ENCODE assay signal across 2 cellular contexts in the genomic region with DNA sequence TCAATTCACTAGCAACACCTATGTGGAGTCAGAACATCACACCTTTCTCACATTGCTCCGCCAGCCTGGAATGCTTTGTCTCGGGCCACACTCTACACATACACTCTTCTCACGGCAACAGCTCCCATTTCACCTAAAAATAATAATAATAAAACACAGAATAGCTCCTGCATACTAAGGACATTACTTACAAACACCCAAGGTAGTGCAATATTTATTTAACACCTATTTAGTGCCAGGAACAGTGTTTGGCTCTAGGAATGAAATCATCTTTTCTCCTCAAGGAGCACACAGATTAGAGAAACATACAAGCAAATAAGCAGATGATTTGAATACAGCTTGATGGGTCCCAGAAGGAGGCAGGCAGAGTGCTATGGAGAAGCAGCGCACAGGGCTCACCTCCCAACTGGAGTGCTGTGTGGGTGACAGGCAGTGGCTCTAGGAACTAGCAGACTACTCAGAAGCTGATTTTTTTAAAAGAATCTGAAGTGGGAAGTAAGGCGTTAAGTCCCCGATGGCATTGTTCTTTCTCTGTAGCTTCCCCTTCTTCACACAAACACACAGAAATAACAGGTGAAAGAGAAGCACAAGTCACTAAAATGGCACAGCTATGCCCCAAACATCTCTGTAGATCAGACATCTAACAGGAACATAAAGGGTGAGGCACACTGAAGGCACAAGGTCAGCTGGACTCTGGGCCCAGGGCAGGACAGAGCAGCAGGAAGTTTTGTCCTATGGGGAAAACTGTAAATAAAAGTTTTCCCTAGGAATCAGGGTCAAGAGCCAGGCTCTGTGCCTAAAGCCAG.
TF ChIP-seq lines count a peak whose summit lies in the region.

No MANE protein-coding gene starts in this region.

TF ChIP-seq in SK-N-SH treated with all-trans-retinoic acid at 6 μM for 48 hours, 23 proteins besides CTCF, POLR2A, EP300 and RAD21 (continued from another document):
- TF ChIP-seq SNAI2 (CRISPR knock-in tag; IDR thresholded peaks at IDR 0.05) (no peak), ISL1 (CRISPR knock-in tag; IDR thresholded peaks at IDR 0.05) (no peak), TOX (CRISPR knock-in tag; IDR thresholded peaks at IDR 0.05; ENCODE audit: borderline replicate concordance) (no peak), ARNTL (CRISPR knock-in tag; IDR thresholded peaks at IDR 0.05; ENCODE audit: borderline replicate concordance, low read depth) (no peak), RARB (CRISPR knock-in tag; IDR thresholded peaks at IDR 0.05) (no peak), ESRRG (CRISPR knock-in tag; IDR thresholded peaks at IDR 0.05) (no peak)
- TF ChIP-seq, protein P1, sequence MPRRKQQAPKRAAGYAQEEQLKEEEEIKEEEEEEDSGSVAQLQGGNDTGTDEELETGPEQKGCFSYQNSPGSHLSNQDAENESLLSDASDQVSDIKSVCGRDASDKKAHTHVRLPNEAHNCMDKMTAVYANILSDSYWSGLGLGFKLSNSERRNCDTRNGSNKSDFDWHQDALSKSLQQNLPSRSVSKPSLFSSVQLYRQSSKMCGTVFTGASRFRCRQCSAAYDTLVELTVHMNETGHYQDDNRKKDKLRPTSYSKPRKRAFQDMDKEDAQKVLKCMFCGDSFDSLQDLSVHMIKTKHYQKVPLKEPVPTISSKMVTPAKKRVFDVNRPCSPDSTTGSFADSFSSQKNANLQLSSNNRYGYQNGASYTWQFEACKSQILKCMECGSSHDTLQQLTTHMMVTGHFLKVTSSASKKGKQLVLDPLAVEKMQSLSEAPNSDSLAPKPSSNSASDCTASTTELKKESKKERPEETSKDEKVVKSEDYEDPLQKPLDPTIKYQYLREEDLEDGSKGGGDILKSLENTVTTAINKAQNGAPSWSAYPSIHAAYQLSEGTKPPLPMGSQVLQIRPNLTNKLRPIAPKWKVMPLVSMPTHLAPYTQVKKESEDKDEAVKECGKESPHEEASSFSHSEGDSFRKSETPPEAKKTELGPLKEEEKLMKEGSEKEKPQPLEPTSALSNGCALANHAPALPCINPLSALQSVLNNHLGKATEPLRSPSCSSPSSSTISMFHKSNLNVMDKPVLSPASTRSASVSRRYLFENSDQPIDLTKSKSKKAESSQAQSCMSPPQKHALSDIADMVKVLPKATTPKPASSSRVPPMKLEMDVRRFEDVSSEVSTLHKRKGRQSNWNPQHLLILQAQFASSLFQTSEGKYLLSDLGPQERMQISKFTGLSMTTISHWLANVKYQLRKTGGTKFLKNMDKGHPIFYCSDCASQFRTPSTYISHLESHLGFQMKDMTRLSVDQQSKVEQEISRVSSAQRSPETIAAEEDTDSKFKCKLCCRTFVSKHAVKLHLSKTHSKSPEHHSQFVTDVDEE (CRISPR knock-in tag; IDR thresholded peaks at IDR 0.05), result no peak
- TF ChIP-seq, protein P2, sequence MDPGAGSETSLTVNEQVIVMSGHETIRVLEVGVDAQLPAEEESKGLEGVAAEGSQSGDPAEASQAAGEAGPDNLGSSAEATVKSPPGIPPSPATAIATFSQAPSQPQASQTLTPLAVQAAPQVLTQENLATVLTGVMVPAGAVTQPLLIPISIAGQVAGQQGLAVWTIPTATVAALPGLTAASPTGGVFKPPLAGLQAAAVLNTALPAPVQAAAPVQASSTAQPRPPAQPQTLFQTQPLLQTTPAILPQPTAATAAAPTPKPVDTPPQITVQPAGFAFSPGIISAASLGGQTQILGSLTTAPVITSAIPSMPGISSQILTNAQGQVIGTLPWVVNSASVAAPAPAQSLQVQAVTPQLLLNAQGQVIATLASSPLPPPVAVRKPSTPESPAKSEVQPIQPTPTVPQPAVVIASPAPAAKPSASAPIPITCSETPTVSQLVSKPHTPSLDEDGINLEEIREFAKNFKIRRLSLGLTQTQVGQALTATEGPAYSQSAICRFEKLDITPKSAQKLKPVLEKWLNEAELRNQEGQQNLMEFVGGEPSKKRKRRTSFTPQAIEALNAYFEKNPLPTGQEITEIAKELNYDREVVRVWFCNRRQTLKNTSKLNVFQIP (CRISPR knock-in tag; IDR thresholded peaks at IDR 0.05; ENCODE audit: borderline replicate concordance, low read depth), result no peak

TF ChIP-seq in SK-N-SH, 30 proteins besides CTCF, POLR2A, EP300 and RAD21 (continued from another document):
- no peak for TF ChIP-seq CHD2 (IDR thresholded peaks at IDR 0.05; ENCODE audit: low read length, partially characterized antibody)
- TF ChIP-seq FOXM1 (IDR thresholded peaks at IDR 0.05; ENCODE audit: low read depth), result no peak
- TF ChIP-seq RFX5 (IDR thresholded peaks at IDR 0.05; ENCODE audit: low read length), result no peak
- no peak for TF ChIP-seq NFIC (IDR thresholded peaks at IDR 0.05; ENCODE audit: borderline replicate concordance)
- TF ChIP-seq, protein P3, sequence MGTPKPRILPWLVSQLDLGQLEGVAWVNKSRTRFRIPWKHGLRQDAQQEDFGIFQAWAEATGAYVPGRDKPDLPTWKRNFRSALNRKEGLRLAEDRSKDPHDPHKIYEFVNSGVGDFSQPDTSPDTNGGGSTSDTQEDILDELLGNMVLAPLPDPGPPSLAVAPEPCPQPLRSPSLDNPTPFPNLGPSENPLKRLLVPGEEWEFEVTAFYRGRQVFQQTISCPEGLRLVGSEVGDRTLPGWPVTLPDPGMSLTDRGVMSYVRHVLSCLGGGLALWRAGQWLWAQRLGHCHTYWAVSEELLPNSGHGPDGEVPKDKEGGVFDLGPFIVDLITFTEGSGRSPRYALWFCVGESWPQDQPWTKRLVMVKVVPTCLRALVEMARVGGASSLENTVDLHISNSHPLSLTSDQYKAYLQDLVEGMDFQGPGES (IDR thresholded peaks at IDR 0.05; ENCODE audit: low read depth, low read length), result no peak
- no peak for TF ChIP-seq YY1 (IDR thresholded peaks at IDR 0.05; ENCODE audit: low read depth)
- no peak for TF ChIP-seq EZH2phosphoT487 (IDR thresholded peaks at IDR 0.05; ENCODE audit: borderline replicate concordance, low read depth)
- TF ChIP-seq RXRA (IDR thresholded peaks at IDR 0.05; ENCODE audit: borderline replicate concordance, low read depth), result no peak
- TF ChIP-seq, protein P4, sequence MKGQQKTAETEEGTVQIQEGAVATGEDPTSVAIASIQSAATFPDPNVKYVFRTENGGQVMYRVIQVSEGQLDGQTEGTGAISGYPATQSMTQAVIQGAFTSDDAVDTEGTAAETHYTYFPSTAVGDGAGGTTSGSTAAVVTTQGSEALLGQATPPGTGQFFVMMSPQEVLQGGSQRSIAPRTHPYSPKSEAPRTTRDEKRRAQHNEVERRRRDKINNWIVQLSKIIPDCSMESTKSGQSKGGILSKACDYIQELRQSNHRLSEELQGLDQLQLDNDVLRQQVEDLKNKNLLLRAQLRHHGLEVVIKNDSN (IDR thresholded peaks at IDR 0.05; ENCODE audit: borderline replicate concordance, low read depth), result no peak
- no peak for TF ChIP-seq GATA2 (CRISPR knock-in tag; IDR thresholded peaks at IDR 0.05)
- TF ChIP-seq SMC3 (IDR thresholded peaks at IDR 0.05; ENCODE audit: low read depth, low read length), result no peak
- TF ChIP-seq, protein P5, sequence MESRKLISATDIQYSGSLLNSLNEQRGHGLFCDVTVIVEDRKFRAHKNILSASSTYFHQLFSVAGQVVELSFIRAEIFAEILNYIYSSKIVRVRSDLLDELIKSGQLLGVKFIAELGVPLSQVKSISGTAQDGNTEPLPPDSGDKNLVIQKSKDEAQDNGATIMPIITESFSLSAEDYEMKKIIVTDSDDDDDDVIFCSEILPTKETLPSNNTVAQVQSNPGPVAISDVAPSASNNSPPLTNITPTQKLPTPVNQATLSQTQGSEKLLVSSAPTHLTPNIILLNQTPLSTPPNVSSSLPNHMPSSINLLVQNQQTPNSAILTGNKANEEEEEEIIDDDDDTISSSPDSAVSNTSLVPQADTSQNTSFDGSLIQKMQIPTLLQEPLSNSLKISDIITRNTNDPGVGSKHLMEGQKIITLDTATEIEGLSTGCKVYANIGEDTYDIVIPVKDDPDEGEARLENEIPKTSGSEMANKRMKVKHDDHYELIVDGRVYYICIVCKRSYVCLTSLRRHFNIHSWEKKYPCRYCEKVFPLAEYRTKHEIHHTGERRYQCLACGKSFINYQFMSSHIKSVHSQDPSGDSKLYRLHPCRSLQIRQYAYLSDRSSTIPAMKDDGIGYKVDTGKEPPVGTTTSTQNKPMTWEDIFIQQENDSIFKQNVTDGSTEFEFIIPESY (IDR thresholded peaks at IDR 0.05; ENCODE audit: borderline replicate concordance, low read depth), result no peak
- TF ChIP-seq POLR2AphosphoS5 (IDR thresholded peaks at IDR 0.05; ENCODE audit: low read depth, low read length), result no peak
- TF ChIP-seq RCOR1 (IDR thresholded peaks at IDR 0.05; ENCODE audit: low read length), result no peak
- TF ChIP-seq, protein P6, sequence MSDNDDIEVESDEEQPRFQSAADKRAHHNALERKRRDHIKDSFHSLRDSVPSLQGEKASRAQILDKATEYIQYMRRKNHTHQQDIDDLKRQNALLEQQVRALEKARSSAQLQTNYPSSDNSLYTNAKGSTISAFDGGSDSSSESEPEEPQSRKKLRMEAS (IDR thresholded peaks at IDR 0.05; ENCODE audit: low read depth), result no peak
TF ChIP-seq in SK-N-SH: peak in this region for 0.
